ENCODE assay signal across 21 cellular contexts in genomic region chr4:177091515-177091914, GRCh38.
DNase-seq lines count a peak whose midpoint lies in the region; ATAC-seq, FAIRE-seq and TF ChIP-seq lines count a peak whose summit lies in the region.
"Had no signal": no experiment of that assay in that cellular context is flagged by ENCODE, and none has a peak within 500 bp of the region (broad histone marks: within the 10 kb centered on the region; RNA-seq: fewer than 3 reads in every experiment).

No MANE protein-coding gene starts in this region.

- peaks cover 6% of the 10 kb centered on the region; the same call in 1 of the 2 replicates for H3K9me2 ChIP-seq in SK-N-SH

- no peak for TF ChIP-seq CTCF in SK-N-SH (IDR thresholded peaks at IDR 0.05)

- H3K36me3 ChIP-seq in SK-N-SH (replicated peaks in 1 of 2; ENCODE audit: control insufficient read depth in 1 of 2, insufficient read depth in 2 of 2, low read length in 1 of 2) = no peaks in the 10 kb centered on the region
- H3K36me3 ChIP-seq: BLaER1 treated with 17β-estradiol and CSF1 and Interleukin-3, amounts not matched to agents 10 nM and 100 nM had no signal

- POLR2A ChIA-PET in SK-N-SH (lab: Yijun Ruan, JAX) = no interaction called here

- no peak for ATAC-seq in Right ventricle myocardium inferior
- ATAC-seq: A549; CD8-positive, alpha-beta T cell had no signal

- no peaks in the 10 kb centered on the region for H4K20me1 ChIP-seq in SK-N-SH (ENCODE audit: insufficient read depth)
- H4K20me1 ChIP-seq: BLaER1 treated with 17β-estradiol and CSF1 and Interleukin-3, amounts not matched to agents 10 nM and 100 nM had no signal

- intact Hi-C loops in Right ventricle myocardium inferior (cut with DNase I) = no loop called here

- no peak overlapping the region for H2AFZ ChIP-seq in SK-N-SH (ENCODE audit: low read depth)

- no peaks in the 10 kb centered on the region for H3K27me3 ChIP-seq in SK-N-SH (ENCODE audit: insufficient read depth)
- H3K27me3 ChIP-seq: BLaER1 treated with 17β-estradiol and CSF1 and Interleukin-3, amounts not matched to agents 10 nM and 100 nM had no signal

- no peaks in the 10 kb centered on the region for H3K9me3 ChIP-seq in SK-N-SH
- H3K9me3 ChIP-seq: A549; BLaER1 treated with 17β-estradiol and CSF1 and Interleukin-3, amounts not matched to agents 10 nM and 100 nM; Caco-2 had no signal

- H3K4me2 ChIP-seq in SK-N-SH = no peak overlapping the region
- H3K4me2 ChIP-seq: A549; BLaER1 treated with 17β-estradiol and CSF1 and Interleukin-3, amounts not matched to agents 10 nM and 100 nM had no signal

- no peak overlapping the region for H3K27ac ChIP-seq in SK-N-SH (ENCODE audit: low read depth in 2 of 2, low read length in 1 of 2)
- H3K27ac ChIP-seq: 22Rv1; A549; BLaER1 treated with 17β-estradiol and CSF1 and Interleukin-3, amounts not matched to agents 10 nM and 100 nM; C4-2B had no signal

- no peaks in the 10 kb centered on the region for H3K79me2 ChIP-seq in SK-N-SH (ENCODE audit: insufficient read depth)

- CTCF ChIA-PET in SK-N-SH (lab: Yijun Ruan, JAX) = interaction anchor here (1.3 kb wide), 1 partner anchor 44 kb away, joined by 5 read pairs; no protein-coding TSS in a partner anchor

- H3K4me1 ChIP-seq in SK-N-SH (ENCODE audit: control insufficient read depth in 1 of 2, insufficient read depth in 2 of 2, low read depth in 1 of 2, low read length in 1 of 2) = peaks cover 0 to 8% of the 10 kb centered on the region in 2 experiments; a peak in 2 of 4 replicates
- H3K4me1 ChIP-seq: A549; BLaER1 treated with 17β-estradiol and CSF1 and Interleukin-3, amounts not matched to agents 10 nM and 100 nM; Caco-2 had no signal

- TF ChIP-seq RAD21 in SK-N-SH (IDR thresholded peaks at IDR 0.05; ENCODE audit: low read length) = no peak

- H3F3A ChIP-seq in SK-N-SH (replicated peaks; ENCODE audit: insufficient read depth) = no peaks in the 10 kb centered on the region

- H3K4me3 ChIP-seq in SK-N-SH (ENCODE audit: low read depth in 2 of 2, low read length in 1 of 2) = no peak overlapping the region
- H3K4me3 ChIP-seq: A549; BLaER1 treated with 17β-estradiol and CSF1 and Interleukin-3, amounts not matched to agents 10 nM and 100 nM had no signal

- FAIRE-seq in GM19239 (lab: Jason Lieb, UNC) = peak; percentile 28
- FAIRE-seq in endometrium (lab: Jason Lieb, UNC) = peak; percentile 8
- peak; percentile 21 for FAIRE-seq in islet of Langerhans (lab: Jason Lieb, UNC)
- FAIRE-seq: A549, D721Med, G401.6, GM12891 had no signal

- H3K9ac ChIP-seq in SK-N-SH = no peak overlapping the region
- H3K9ac ChIP-seq: BLaER1 treated with 17β-estradiol and CSF1 and Interleukin-3, amounts not matched to agents 10 nM and 100 nM had no signal

- peak in 1 of 2 experiments; percentile 33; a peak in 1 of 4 replicates for TF ChIP-seq EP300 in SK-N-SH (IDR thresholded peaks at IDR 0.05; ENCODE audit: borderline replicate concordance in 1 of 2, low read depth in 1 of 2, low read length in 1 of 2)

- no peak for DNase-seq in GM19239 (ENCODE audit: insufficient read length, low spot score)
- DNase-seq in SK-N-SH = no peak
- DNase-seq in activated CD8-positive, alpha-beta memory T cell treated with anti-CD3 and anti-CD28 coated beads, Interleukin-2, amount 50 U/mL, for 4 hours = no peak
- no peak for DNase-seq in RPMI8226
- no peak for DNase-seq in Right ventricle myocardium inferior (ENCODE audit: missing footprints)
- DNase-seq: AML-193; Caco-2; Calu3; CD4-positive, alpha-beta T cell; CD8-positive, alpha-beta T cell; DMS79 treated with DMSO at 0.1 percent for 48 hours; GF-D8 had no signal

TF ChIP-seq in SK-N-SH, 30 proteins besides CTCF, POLR2A, EP300 and RAD21:
- no peak for TF ChIP-seq USF2 (IDR thresholded peaks at IDR 0.05; ENCODE audit: borderline replicate concordance, low read depth, low read length)
- 0 out of 2 replicates have a peak, but pooled peaks have one; percentile 16 for TF ChIP-seq TCF12 (IDR thresholded peaks at IDR 0.05)
- no peak for TF ChIP-seq ZBTB33 (IDR thresholded peaks at IDR 0.05; ENCODE audit: borderline replicate concordance, low read depth)
- TF ChIP-seq YY1 (IDR thresholded peaks at IDR 0.05; ENCODE audit: low read depth) = no peak
- no peak for TF ChIP-seq RXRA (IDR thresholded peaks at IDR 0.05; ENCODE audit: borderline replicate concordance, low read depth)
- TF ChIP-seq, protein P1, sequence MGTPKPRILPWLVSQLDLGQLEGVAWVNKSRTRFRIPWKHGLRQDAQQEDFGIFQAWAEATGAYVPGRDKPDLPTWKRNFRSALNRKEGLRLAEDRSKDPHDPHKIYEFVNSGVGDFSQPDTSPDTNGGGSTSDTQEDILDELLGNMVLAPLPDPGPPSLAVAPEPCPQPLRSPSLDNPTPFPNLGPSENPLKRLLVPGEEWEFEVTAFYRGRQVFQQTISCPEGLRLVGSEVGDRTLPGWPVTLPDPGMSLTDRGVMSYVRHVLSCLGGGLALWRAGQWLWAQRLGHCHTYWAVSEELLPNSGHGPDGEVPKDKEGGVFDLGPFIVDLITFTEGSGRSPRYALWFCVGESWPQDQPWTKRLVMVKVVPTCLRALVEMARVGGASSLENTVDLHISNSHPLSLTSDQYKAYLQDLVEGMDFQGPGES (IDR thresholded peaks at IDR 0.05; ENCODE audit: low read depth, low read length) = no peak
